Comparison of ENCODE assay signal across 6 cellular contexts in genomic region chr12:113186033-113186365, GRCh38. TPM values are rescaled to one million over a fixed set of nuclear protein-coding genes. Genes with fewer than 3 reads are reported as not detected.
DNase-seq lines count a peak whose midpoint lies in the region; ATAC-seq, FAIRE-seq and TF ChIP-seq lines count a peak whose summit lies in the region.

No MANE protein-coding gene starts in this region.

- H3K79me2 ChIP-seq in Karpas-422 (ENCODE audit: low read length), result peaks cover 59% of the 10 kb centered on the region

- intact Hi-C loops in A673 (cut with micrococcal nuclease; ENCODE audit: unreplicated experiment), result no loop called here

- CTCF ChIA-PET in A673 (lab: Charles Lee), result no interaction called here

- H3K27me3 ChIP-seq in A673 (replicated peaks; ENCODE audit: insufficient read depth, low read depth, low read length, poor library complexity) (no peaks in the 10 kb centered on the region), Karpas-422 (ENCODE audit: low read length) (no peaks in the 10 kb centered on the region), endocrine pancreas (ENCODE audit: control insufficient read depth, insufficient read depth, low read length) (no peaks in the 10 kb centered on the region), small intestine (ENCODE audit: control insufficient read depth in 2 of 2, insufficient read depth in 2 of 2, low read length in 2 of 2) (no peaks in the 10 kb centered on the region)

- no peak for ATAC-seq in GM19351 (IDR thresholded peaks at IDR 0.05; ENCODE audit: unreplicated experiment)

- peak overlapping the region; percentile 64; the same call in 1 of the 2 replicates for H2AFZ ChIP-seq in Karpas-422 (ENCODE audit: low read length)

- POLR2A ChIA-PET in A673 (lab: Charles Lee; ENCODE audit: low non-redundant PET), result interaction anchor here (0.5 kb wide), 1 partner anchor 686 kb away, joined by 4 read pairs; no protein-coding TSS in a partner anchor

- H3K9me2 ChIP-seq in Karpas-422 (replicated peaks; ENCODE audit: insufficient read depth, low read length), result no peaks in the 10 kb centered on the region

- peak; percentile 32 for DNase-seq in A673 (ENCODE audit: low spot score)
- DNase-seq in Karpas-422, result peak; percentile 83
- peak; percentile 42 for DNase-seq in small intestine
- no peak for DNase-seq in activated CD4-positive, alpha-beta T cell treated with anti-CD3 and anti-CD28 coated beads for 4 hours

- H3K27ac ChIP-seq in A673 (ENCODE audit: low read depth, low read length, poor library complexity, severe bottlenecking) (peak overlapping the region; percentile 99), Karpas-422 (ENCODE audit: low read length) (peak overlapping the region; percentile 85), small intestine (ENCODE audit: low read depth in 1 of 2, low read length in 1 of 2) (peak overlapping the region; percentile 92 to 99)

- no peak for FAIRE-seq in small intestine (lab: Jason Lieb, UNC)

- H3K4me2 ChIP-seq in Karpas-422 (ENCODE audit: low read depth, low read length, poor library complexity, severe bottlenecking), result peak overlapping the region; percentile 82

- H3K9ac ChIP-seq in Karpas-422 (ENCODE audit: low read length) (peak overlapping the region; percentile 96), endocrine pancreas (ENCODE audit: control insufficient read depth, insufficient read depth, low read length) (peak overlapping the region; percentile 39)

- H3K36me3 ChIP-seq in A673 (ENCODE audit: insufficient read depth, low read length, poor library complexity, severe bottlenecking) (peaks cover 7% of the 10 kb centered on the region), Karpas-422 (ENCODE audit: insufficient read depth, low read length) (peaks cover 17% of the 10 kb centered on the region), endocrine pancreas (ENCODE audit: control insufficient read depth, insufficient read depth, low read length) (peaks cover 3% of the 10 kb centered on the region), small intestine (ENCODE audit: control insufficient read depth in 2 of 2, insufficient read depth in 2 of 2, low read length in 2 of 2) (peaks cover 2 to 4% of the 10 kb centered on the region in 2 donors)

- no TSS peak for BruUV-seq in A673 (replicated peaks; lab: Mats Ljungman, UMichigan)

- no peaks in the 10 kb centered on the region for H3K9me3 ChIP-seq in A673 (ENCODE audit: low read depth, low read length, poor library complexity, severe bottlenecking)
- no peaks in the 10 kb centered on the region for H3K9me3 ChIP-seq in Karpas-422 (ENCODE audit: low read length)
- H3K9me3 ChIP-seq in endocrine pancreas (ENCODE audit: control insufficient read depth, low read length), result no peaks in the 10 kb centered on the region
- no peaks in the 10 kb centered on the region for H3K9me3 ChIP-seq in small intestine (ENCODE audit: control insufficient read depth, low read depth)

- TF ChIP-seq CTCF in A673 (conservative IDR thresholded peaks at IDR 0.05; ENCODE audit: low read depth, low read length), result no peak

- WGBS in small intestine, 3 donors, result 3 to 5% (median 3%) methylated on average over 11 of the region's 11 CpGs

- no peaks in the 10 kb centered on the region for H3K4me1 ChIP-seq in A673 (ENCODE audit: insufficient read depth, low read length, poor library complexity, severe bottlenecking)
- peaks cover 32% of the 10 kb centered on the region for H3K4me1 ChIP-seq in Karpas-422 (ENCODE audit: low read length)
- no peaks in the 10 kb centered on the region for H3K4me1 ChIP-seq in endocrine pancreas (ENCODE audit: control insufficient read depth, insufficient read depth, low read length)
- peaks cover 0 to 5% of the 10 kb centered on the region in 2 donors for H3K4me1 ChIP-seq in small intestine (ENCODE audit: control insufficient read depth in 2 of 2, insufficient read depth in 1 of 2, low read depth in 1 of 2, low read length in 1 of 2)

- H3K4me3 ChIP-seq in A673 (ENCODE audit: low read depth, low read length, poor library complexity, severe bottlenecking) (peak overlapping the region; percentile 86), Karpas-422 (ENCODE audit: low read length) (peak overlapping the region; percentile 92), endocrine pancreas (ENCODE audit: control insufficient read depth, insufficient read depth, low read length) (peak overlapping the region; percentile 19), small intestine (ENCODE audit: low read depth in 1 of 2, low read length in 2 of 2) (peak overlapping the region; percentile 88 to 92)

- peaks cover 9% of the 10 kb centered on the region; the same call in 1 of the 2 replicates for H4K20me1 ChIP-seq in Karpas-422 (ENCODE audit: insufficient read depth, low read depth, low read length)

RNA-seq across cellular contexts. Expression of gene RITA1, which starts 0.5 kb away (rescaled TPM):
- 22.3 and 25.3 TPM in 2 replicates for total RNA-seq in A673 (2021)
- total RNA-seq in Karpas-422 (2014; rRNA removed; shearing (Covaris generic); ENCODE audit: low replicate concordance), result 34.3 and 47.3 TPM in 2 replicates
- 10 to 100 TPM; 18.8 to 31.5 (median 20.5) TPM for polyA plus RNA-seq in small intestine

RNA-seq across cellular contexts. Expression of gene DDX54, which starts 0.7 kb away (rescaled TPM):
- total RNA-seq in A673 (2021), result 98.8 and 116 TPM in 2 replicates
- 28.2 and 81.5 TPM in 2 replicates for total RNA-seq in Karpas-422 (2014; rRNA removed; shearing (Covaris generic); ENCODE audit: low replicate concordance)
- polyA plus RNA-seq in small intestine, result 10 to 100 TPM; 34.9 to 75.6 (median 49.4) TPM

RNA-seq across cellular contexts. Expression of gene TPCN1, which starts 35.3 kb away (rescaled TPM):
- total RNA-seq in A673 (2021), result 18.8 and 25.8 TPM in 2 replicates
- 43.9 and 46.4 TPM in 2 replicates for total RNA-seq in Karpas-422 (2014; rRNA removed; shearing (Covaris generic); ENCODE audit: low replicate concordance)
- 10 to 100 TPM; 12.2 to 40.0 (median 28.7) TPM for polyA plus RNA-seq in small intestine

RNA-seq across cellular contexts. Expression of gene CFAP73, which starts 36.5 kb away (rescaled TPM):
- not detected in 2 replicates for total RNA-seq in A673 (2021)
- not detected in 2 replicates for total RNA-seq in Karpas-422 (2014; rRNA removed; shearing (Covaris generic); ENCODE audit: low replicate concordance)
- under 1 TPM in 1 of 3 donors, not detected in 2; 0.19 TPM for polyA plus RNA-seq in small intestine

RNA-seq across cellular contexts. Expression of gene RASAL1, which starts 50.4 kb away (rescaled TPM):
- 0.32 TPM in 1 of 2 replicates, not detected in the other for total RNA-seq in A673 (2021)
- total RNA-seq in Karpas-422 (2014; rRNA removed; shearing (Covaris generic); ENCODE audit: low replicate concordance), result 3.3 and 3.4 TPM in 2 replicates
- under 1 TPM in 2 of 3 donors, not detected in 1; 0.16 to 0.81 TPM for polyA plus RNA-seq in small intestine

Comparison
In these comparisons a context has a peak if more than half of its experiments do, and no peak if none do; other contexts are left out.
1. DNase-seq: peak in A673 (single experiment), Karpas-422 (single experiment) and small intestine (single experiment); none in activated CD4-positive, alpha-beta T cell treated with anti-CD3 and anti-CD28 coated beads for 4 hours (0 of 2).
2. H3K4me3 ChIP-seq: peak in every context shown above with its lines; median percentile 92 in Karpas-422; 90 in small intestine; 86 in A673; 19 in endocrine pancreas.
3. Peak in every context shown above with its lines, with median percentiles within 50 percentile points of each other: H3K27ac ChIP-seq.